In the genomic region with DNA sequence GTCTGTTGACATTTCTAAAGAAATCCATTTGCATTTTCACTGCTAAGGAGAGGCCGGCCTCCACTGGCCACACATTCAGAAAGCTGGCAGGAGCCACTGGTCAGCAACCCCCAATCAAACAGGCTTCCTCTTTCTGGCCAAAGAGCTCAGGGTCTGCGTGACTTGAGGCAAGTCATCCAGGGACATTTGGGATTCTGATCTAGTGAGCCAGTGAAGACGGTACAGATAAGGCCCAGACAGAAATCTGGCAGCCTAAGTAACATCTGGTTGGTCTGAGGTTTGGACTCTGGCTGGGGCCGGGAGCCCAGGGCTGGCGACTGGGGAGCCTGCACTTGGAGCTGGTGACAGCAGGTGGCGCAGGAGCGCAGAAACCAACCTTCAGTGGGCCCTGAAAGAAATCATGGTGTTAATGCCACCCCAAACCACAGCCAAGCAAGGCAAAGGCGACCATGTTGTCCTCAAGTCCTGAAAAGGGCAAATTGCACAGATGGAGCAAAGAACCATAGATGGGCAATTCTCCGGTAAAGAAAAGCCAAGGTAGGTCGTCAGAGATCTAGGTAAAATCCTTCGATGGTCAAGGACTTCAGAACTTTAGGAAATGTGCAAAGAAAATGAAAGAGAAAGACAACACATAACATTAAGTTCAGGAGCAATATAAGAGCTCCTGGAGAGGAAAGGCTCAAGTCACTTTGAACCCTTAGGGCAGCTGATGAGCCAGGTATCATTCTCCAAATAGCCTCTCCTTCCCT, we compare ENCODE assay signal across 8 cellular contexts.
DNase-seq lines count a peak whose midpoint lies in the region; ATAC-seq and TF ChIP-seq lines count a peak whose summit lies in the region.

No MANE protein-coding gene starts in this region.

- H3K27ac ChIP-seq in HL-60 (replicated peaks), result no peak overlapping the region
- no peak overlapping the region for H3K27ac ChIP-seq in right lobe of liver

- DNase-seq in DMS 273 (lab: John Stamatoyannopoulos, UW; ENCODE audit: unreplicated experiment), result peak; percentile 77
- DNase-seq in HL-60 (ENCODE audit: low read depth in 1 of 2, low spot score in 1 of 2), result peak; percentile 5 to 68
- peak; percentile 64 for DNase-seq in SK-N-DZ (ENCODE audit: low spot score)
- DNase-seq in dedifferentiated amniotic fluid mesenchymal stem cell (ENCODE audit: extremely low spot score), result peak; percentile 91
- peak; percentile 76 to 88 (median 80) for DNase-seq in right lobe of liver
- DNase-seq in stimulated activated naive CD8-positive, alpha-beta T cell treated with anti-CD3 and anti-CD28 coated beads, Interleukin-15, Interleukin-2, amounts not matched to agents 100 U/mL and 50 U/mL, for 24 hours, result peak; percentile 46
- no peak for DNase-seq in KG1 (lab: John Stamatoyannopoulos, UW)

- peak; percentile 79 for TF ChIP-seq CTCF in HL-60 (IDR thresholded peaks at IDR 0.05; ENCODE audit: insufficient read depth, low read length)
- TF ChIP-seq CTCF in right lobe of liver (IDR thresholded peaks at IDR 0.05), result peak; percentile 85 to 93 (median 90)

- H3K4me3 ChIP-seq in HL-60 (replicated peaks; ENCODE audit: insufficient read depth, low read length), result no peak overlapping the region
- H3K4me3 ChIP-seq in right lobe of liver, result no peak overlapping the region

- H3K9me3 ChIP-seq in right lobe of liver, result no peaks in the 10 kb centered on the region

- H3K36me3 ChIP-seq in right lobe of liver, result no peaks in the 10 kb centered on the region

- ATAC-seq in GM19395 (IDR thresholded peaks at IDR 0.05; ENCODE audit: unreplicated experiment), result peak; percentile 91
- ATAC-seq in right lobe of liver, result peak; percentile 99 to 100 (median 99)
- ATAC-seq in stimulated activated naive CD8-positive, alpha-beta T cell treated with anti-CD3 and anti-CD28 coated beads, Interleukin-15, Interleukin-2, amounts not matched to agents 100 U/mL and 50 U/mL, for 24 hours, result peak; percentile 65

- H3K27me3 ChIP-seq in HL-60 (ENCODE audit: insufficient read depth, poor library complexity, severe bottlenecking) (no peaks in the 10 kb centered on the region), right lobe of liver (no peaks in the 10 kb centered on the region)

- intact Hi-C loops in right lobe of liver (cut with DNase I), result loop anchor here (5.0 to 10.0 kb wide), 2 partner anchors 292 to 561 kb away; no protein-coding TSS in a partner anchor

- H3K4me1 ChIP-seq in right lobe of liver, result peaks cover 0 to 12% (median 2%) of the 10 kb centered on the region in 4 donors

- 35% methylated on average over 10 of the region's 11 CpGs for WGBS in right lobe of liver (ENCODE audit: insufficient coverage, low coverage, low lambda C conversion rate, missing lambda C conversion rate)

- TF ChIP-seq POLR2A in right lobe of liver (IDR thresholded peaks at IDR 0.05), result no peak
